In genomic region chr1:143989719-143990118, GRCh38 we compare ENCODE assay signal across 10 cellular contexts. TPM values are rescaled to one million over a fixed set of nuclear protein-coding genes. Genes with fewer than 3 reads are reported as not detected.
DNase-seq lines count a peak whose midpoint lies in the region; ATAC-seq and TF ChIP-seq lines count a peak whose summit lies in the region.
"Not testable (repeated sequence)": the region's sequence is repeated elsewhere in the genome, so short reads cannot be mapped to it uniquely, and the experiment has no call there.
"Had no signal": no experiment of that assay in that cellular context is flagged by ENCODE, and none has a peak within 500 bp of the region (broad histone marks: within the 10 kb centered on the region; RNA-seq: fewer than 3 reads in every experiment).

No MANE protein-coding gene starts in this region.

- not testable (repeated sequence) for H3K4me3 ChIP-seq in right cardiac atrium (ENCODE audit: low read length); right lobe of liver; naive thymus-derived CD4-positive, alpha-beta T cell (ENCODE audit: low read length); upper lobe of left lung

- intact Hi-C loops in Right ventricle myocardium superior (cut with DNase I); right cardiac atrium (cut with DNase I); right lobe of liver (cut with DNase I); naive thymus-derived CD4-positive, alpha-beta T cell (cut with micrococcal nuclease): not testable (repeated sequence)

- CTCF ChIA-PET in naive thymus-derived CD4-positive, alpha-beta T cell (lab: Charles Lee): not testable (repeated sequence)

- H3K4me1 ChIP-seq in right cardiac atrium (ENCODE audit: control insufficient read depth, insufficient read depth, low read length); right lobe of liver; naive thymus-derived CD4-positive, alpha-beta T cell (ENCODE audit: control insufficient read depth in 2 of 2, insufficient read depth in 2 of 2, low read length in 2 of 2); upper lobe of left lung: not testable (repeated sequence)

- H3K27ac ChIP-seq in right cardiac atrium (ENCODE audit: low read length); right lobe of liver; naive thymus-derived CD4-positive, alpha-beta T cell (ENCODE audit: low read depth, low read length); upper lobe of left lung: not testable (repeated sequence)

- not testable (repeated sequence) for TF ChIP-seq CTCF in right lobe of liver (IDR thresholded peaks at IDR 0.05); upper lobe of left lung (IDR thresholded peaks at IDR 0.05)

- not testable (repeated sequence) for H3K27me3 Mint-ChIP-seq in naive thymus-derived CD4-positive, alpha-beta T cell

- H3K27ac Mint-ChIP-seq in naive thymus-derived CD4-positive, alpha-beta T cell: not testable (repeated sequence)

- POLR2A ChIA-PET in naive thymus-derived CD4-positive, alpha-beta T cell (lab: Charles Lee): not testable (repeated sequence)

- not testable (repeated sequence) for TF ChIP-seq POLR2A in right lobe of liver (IDR thresholded peaks at IDR 0.05); upper lobe of left lung (IDR thresholded peaks at IDR 0.05)

- not testable (repeated sequence) for H3K9me3 ChIP-seq in right cardiac atrium (ENCODE audit: control insufficient read depth, low read length); right lobe of liver; naive thymus-derived CD4-positive, alpha-beta T cell (ENCODE audit: control insufficient read depth in 2 of 3, low read length in 3 of 3); upper lobe of left lung

- no CpG with 5 or more reads among the region's 1 CpG for WGBS in right cardiac atrium
- no CpG with 5 or more reads among the region's 1 CpG for WGBS in right lobe of liver (ENCODE audit: insufficient coverage, low coverage, low lambda C conversion rate, missing lambda C conversion rate)
- WGBS in upper lobe of left lung, 2 donors: no CpG with 5 or more reads among the region's 1 CpG

- not testable (repeated sequence) for H3K36me3 Mint-ChIP-seq in naive thymus-derived CD4-positive, alpha-beta T cell

- DNase-seq in Right ventricle myocardium superior; right cardiac atrium; right lobe of liver; naive thymus-derived CD4-positive, alpha-beta T cell; upper lobe of left lung: not testable (repeated sequence)

- H3K9me3 Mint-ChIP-seq in naive thymus-derived CD4-positive, alpha-beta T cell: not testable (repeated sequence)

- H3K4me3 Mint-ChIP-seq in naive thymus-derived CD4-positive, alpha-beta T cell: not testable (repeated sequence)

- H3K36me3 ChIP-seq in right lobe of liver; naive thymus-derived CD4-positive, alpha-beta T cell (ENCODE audit: control insufficient read depth in 2 of 3, insufficient read depth in 3 of 3, low read length in 3 of 3); upper lobe of left lung: not testable (repeated sequence)

- H3K27me3 ChIP-seq in right cardiac atrium (ENCODE audit: control insufficient read depth, insufficient read depth); right lobe of liver; naive thymus-derived CD4-positive, alpha-beta T cell (ENCODE audit: control insufficient read depth in 2 of 2, insufficient read depth in 2 of 2, low read length in 2 of 2); upper lobe of left lung: not testable (repeated sequence)

- ATAC-seq in SK-N-SH treated with all-trans-retinoic acid at 6 μM for 48 hours (peak; percentile 6; the same call in 2 of the 3 replicates), Right ventricle myocardium superior (ENCODE audit: poor library complexity) (peak; percentile 74), right cardiac atrium (peak; percentile 71 to 79), right lobe of liver (peak; percentile 36 to 43 (median 39)), upper lobe of left lung (ENCODE audit: low FRiP score in 2 of 2) (peak; percentile 52 to 86)
- peak; percentile 48 for ATAC-seq in naive thymus-derived CD4-positive, alpha-beta T cell

- not testable (repeated sequence) for TF ChIP-seq EP300 in upper lobe of left lung (IDR thresholded peaks at IDR 0.05)

- H3K4me1 Mint-ChIP-seq in naive thymus-derived CD4-positive, alpha-beta T cell: not testable (repeated sequence)

RNA-seq across cellular contexts. Expression of gene FAM72C, which starts 17.9 kb away (rescaled TPM):
- total RNA-seq in Right ventricle myocardium superior (not detected), right cardiac atrium (not detected), right lobe of liver (under 1 TPM in 2 of 6 experiments, not detected in 4; 0.17 to 0.20 TPM), upper lobe of left lung (under 1 TPM in 2 of 6 donors, not detected in 4; 0.13 to 0.26 TPM)
- polyA plus RNA-seq in right cardiac atrium: 0.14 TPM
- total RNA-seq in naive thymus-derived CD4-positive, alpha-beta T cell: 10 to 100 TPM in 1 of 5 experiments, not detected in 4; 11.2 TPM
- polyA plus RNA-seq in naive thymus-derived CD4-positive, alpha-beta T cell: not detected
- total RNA-seq: B cell; Caco-2; CD4-positive, CD25-positive, alpha-beta regulatory T cell; CD8-positive, alpha-beta T cell had no signal

Comparison
In these comparisons a context has a peak if more than half of its experiments do, and no peak if none do; other contexts are left out.
1. ATAC-seq: peak in every context shown above with its lines; median percentile 75 in right cardiac atrium; 74 in Right ventricle myocardium superior; 69 in upper lobe of left lung; 48 in naive thymus-derived CD4-positive, alpha-beta T cell; 39 in right lobe of liver; 6 in SK-N-SH treated with all-trans-retinoic acid at 6 μM for 48 hours.